ENCODE assay signal across 15 cellular contexts in genomic region chr9:106305428-106306133, GRCh38.
DNase-seq lines count a peak whose midpoint lies in the region; ATAC-seq and TF ChIP-seq lines count a peak whose summit lies in the region.
"Had no signal": no experiment of that assay in that cellular context is flagged by ENCODE, and none has a peak within 500 bp of the region (broad histone marks: within the 10 kb centered on the region; RNA-seq: fewer than 3 reads in every experiment).

No MANE protein-coding gene starts in this region.

- 19% methylated on average over 1 of the region's 1 CpG for WGBS in right cardiac atrium
- WGBS in GM23248 (ENCODE audit: low coverage in 1 of 2, low lambda C conversion rate in 2 of 2, missing lambda C conversion rate in 2 of 2), 2 experiments = 0 to 4% methylated on average over 1 of the region's 1 CpG

- H4K20me1 ChIP-seq in OCI-LY3 (ENCODE audit: insufficient read depth, low read length) (no peaks in the 10 kb centered on the region), GM23248 (ENCODE audit: insufficient read depth) (no peaks in the 10 kb centered on the region)

- no peaks in the 10 kb centered on the region for H3K27me3 ChIP-seq in right cardiac atrium (ENCODE audit: control insufficient read depth, insufficient read depth)
- no peaks in the 10 kb centered on the region for H3K27me3 ChIP-seq in OCI-LY3 (ENCODE audit: low read depth, low read length)
- no peaks in the 10 kb centered on the region for H3K27me3 ChIP-seq in GM23248 (replicated peaks; ENCODE audit: insufficient read depth)

- peaks cover 40 to 55% of the 10 kb centered on the region in 2 donors for H3K4me1 Mint-ChIP-seq in immature natural killer cell

- H3K27me3 Mint-ChIP-seq in immature natural killer cell (ENCODE audit: low read depth in 3 of 3) = no peaks in the 10 kb centered on the region

- H3K4me2 ChIP-seq in OCI-LY3 (ENCODE audit: low read length) (peak overlapping the region; percentile 14; the same call in 1 of the 2 replicates), GM23248 (ENCODE audit: unreplicated experiment) (no peak overlapping the region)

- ATAC-seq in Right ventricle myocardium superior (ENCODE audit: poor library complexity) = peak; percentile 39
- no peak for ATAC-seq in right cardiac atrium
- no peak for ATAC-seq in HG03097 (IDR thresholded peaks at IDR 0.05; ENCODE audit: low FRiP score, unreplicated experiment)
- no peak for ATAC-seq in GM19035 (IDR thresholded peaks at IDR 0.05; ENCODE audit: unreplicated experiment)
- ATAC-seq: K562 had no signal

- H2AFZ ChIP-seq in OCI-LY3 (ENCODE audit: low read depth, low read length) (no peak overlapping the region), GM23248 (no peak overlapping the region)

- H3K4me1 ChIP-seq in right cardiac atrium (ENCODE audit: control insufficient read depth, insufficient read depth, low read length) = no peaks in the 10 kb centered on the region
- peaks cover 67% of the 10 kb centered on the region for H3K4me1 ChIP-seq in OCI-LY3 (ENCODE audit: low read length)
- H3K4me1 ChIP-seq in GM23248 (ENCODE audit: insufficient read depth) = no peaks in the 10 kb centered on the region

- H3K9me3 ChIP-seq in right cardiac atrium (ENCODE audit: control insufficient read depth, low read length) = no peaks in the 10 kb centered on the region
- H3K9me3 ChIP-seq in OCI-LY3 (ENCODE audit: insufficient read depth, low read length) = no peaks in the 10 kb centered on the region
- no peaks in the 10 kb centered on the region for H3K9me3 ChIP-seq in GM23248 (ENCODE audit: low read depth)

- H3K4me3 Mint-ChIP-seq in immature natural killer cell = peak overlapping the region in 1 of 5 donors; percentile 34

- peak overlapping the region in 5 of 6 donors; percentile 15 to 77 (median 36) for H3K27ac Mint-ChIP-seq in immature natural killer cell

- H3K9ac ChIP-seq in OCI-LY3 (ENCODE audit: low read length) (no peak overlapping the region), GM23248 (no peak overlapping the region)

- no peak for TF ChIP-seq CTCF in OCI-LY3 (IDR thresholded peaks at IDR 0.05; ENCODE audit: low read depth, low read length)

- intact Hi-C loops in Right ventricle myocardium superior (cut with DNase I) = no loop called here
- intact Hi-C loops in right cardiac atrium (cut with DNase I) = no loop called here

- no peaks in the 10 kb centered on the region for H3K79me2 ChIP-seq in OCI-LY3 (ENCODE audit: low read length)
- no peaks in the 10 kb centered on the region for H3K79me2 ChIP-seq in GM23248 (ENCODE audit: insufficient read depth)

- H3K4me3 ChIP-seq in right cardiac atrium (ENCODE audit: low read length) (no peak overlapping the region), OCI-LY3 (ENCODE audit: low read length) (no peak overlapping the region), GM23248 (no peak overlapping the region)
- H3K4me3 ChIP-seq: K562 had no signal

- in situ Hi-C loops in GM23248 (cut with MboI) = no loop called here

- H3F3A ChIP-seq in GM23248 (ENCODE audit: insufficient read depth) = no peaks in the 10 kb centered on the region

- H3K9me2 ChIP-seq in GM23248 (ENCODE audit: insufficient read depth) = no peaks in the 10 kb centered on the region

- no peak overlapping the region for H3K27ac ChIP-seq in right cardiac atrium (ENCODE audit: low read length)
- no peak overlapping the region for H3K27ac ChIP-seq in OCI-LY3 (ENCODE audit: low read length)
- H3K27ac ChIP-seq in temporal lobe (ENCODE audit: low read depth, low read length) = peak overlapping the region; percentile 31
- no peak overlapping the region for H3K27ac ChIP-seq in GM23248

- DNase-seq in Right ventricle myocardium superior = no peak
- no peak for DNase-seq in right cardiac atrium
- DNase-seq in immature natural killer cell = no peak
- no peak for DNase-seq in GM23248
- DNase-seq: DMS153, HCEC 1CT, MV-4-11, NCI-H1417 treated with DMSO at 0.1 percent for 48 hours, NCI-H1930, NCI-H82 had no signal

- H3K9me3 Mint-ChIP-seq in immature natural killer cell = peaks cover 0 to 6% (median 0%) of the 10 kb centered on the region in 6 donors

- peaks cover 0 to 4% (median 0%) of the 10 kb centered on the region in 3 donors for H3K36me3 Mint-ChIP-seq in immature natural killer cell

- H3K36me3 ChIP-seq in OCI-LY3 (replicated peaks; ENCODE audit: low read depth, low read length) (no peaks in the 10 kb centered on the region), GM23248 (ENCODE audit: low read depth) (no peaks in the 10 kb centered on the region)
